In genomic region chr16:685967-686366, GRCh38 we compare ENCODE assay signal across 9 cellular contexts. TPM values are rescaled to one million over a fixed set of nuclear protein-coding genes. Genes with fewer than 3 reads are reported as not detected.
DNase-seq lines count a peak whose midpoint lies in the region; ATAC-seq and TF ChIP-seq lines count a peak whose summit lies in the region.
"Had no signal": no experiment of that assay in that cellular context is flagged by ENCODE, and none has a peak within 500 bp of the region (broad histone marks: within the 10 kb centered on the region; RNA-seq: fewer than 3 reads in every experiment).

No MANE protein-coding gene starts in this region.

- peak overlapping the region; percentile 34 for H3K27ac Mint-ChIP-seq in osteocyte (ENCODE audit: unreplicated experiment)

- DNase-seq in NCI-H1417 (lab: John Stamatoyannopoulos, UW) (peak; percentile 40 to 65 (median 54)), NCI-H1417 treated with DMSO at 0.1 percent for 48 hours (lab: John Stamatoyannopoulos, UW) (no peak), M059J (ENCODE audit: low read depth) (peak; percentile 49), body of pancreas (peak; percentile 65 to 77 (median 65)), osteocyte (ENCODE audit: extremely low spot score, unreplicated experiment) (no peak), Ammon's horn (ENCODE audit: low spot score) (no peak)
- DNase-seq in stimulated activated CD4-positive, alpha-beta T cell treated with anti-CD3 and anti-CD28 coated beads, Interleukin-4, amount 100 ng/mL, for 24 hours: no peak

- no peaks in the 10 kb centered on the region for H3K9me3 Mint-ChIP-seq in osteocyte (ENCODE audit: unreplicated experiment)

- no peaks in the 10 kb centered on the region for H3K9me3 ChIP-seq in body of pancreas
- H3K9me3 ChIP-seq: BLaER1 had no signal

- intact Hi-C loops in body of pancreas (cut with DNase I): no loop called here

- H3K27me3 ChIP-seq in body of pancreas: no peaks in the 10 kb centered on the region

- ATAC-seq in body of pancreas: no peak
- no peak for ATAC-seq in GM18520 (IDR thresholded peaks at IDR 0.05; ENCODE audit: unreplicated experiment)

- 24 to 55% methylated on average over 3 to 10 of the region's 10 CpGs for WGBS in body of pancreas, 2 donors

- H3K4me3 Mint-ChIP-seq in osteocyte (ENCODE audit: unreplicated experiment): peak overlapping the region; percentile 44

- H3K4me1 ChIP-seq in body of pancreas: peaks cover 69% of the 10 kb centered on the region

- H3K27ac ChIP-seq in body of pancreas: no peak overlapping the region
- H3K27ac ChIP-seq: BLaER1 had no signal

- peak; percentile 19 to 44 (median 35) for TF ChIP-seq CTCF in body of pancreas (IDR thresholded peaks at IDR 0.05)
- peak; percentile 52 for TF ChIP-seq CTCF in osteocyte (IDR thresholded peaks at IDR 0.05)

- H3K4me3 ChIP-seq in body of pancreas: no peak overlapping the region
- H3K4me3 ChIP-seq: BLaER1 had no signal

- H3K27me3 Mint-ChIP-seq in osteocyte (ENCODE audit: unreplicated experiment): no peaks in the 10 kb centered on the region

- H3K36me3 ChIP-seq in body of pancreas (replicated peaks in 1 of 2; ENCODE audit: insufficient read depth in 1 of 2, low read depth in 2 of 2): peaks cover 11 to 12% of the 10 kb centered on the region in 2 donors

- H3K36me3 Mint-ChIP-seq in osteocyte (ENCODE audit: unreplicated experiment): peaks cover 14% of the 10 kb centered on the region

- TF ChIP-seq POLR2A in body of pancreas (IDR thresholded peaks at IDR 0.05): no peak

- H3K4me1 Mint-ChIP-seq in osteocyte (ENCODE audit: unreplicated experiment): peaks cover 36% of the 10 kb centered on the region

RNA-seq across cellular contexts. Expression of gene JMJD8, which starts 1.8 kb away (rescaled TPM):
- total RNA-seq in M059J (2014; rRNA removed; shearing (Covaris generic)): 57.8 and 68.5 TPM in 2 replicates
- total RNA-seq in body of pancreas (100 to 1,000 TPM in 1 of 2 donors, 10 to 100 TPM in 1; 49.5 to 128 TPM), osteocyte (57.6 and 62.1 TPM in 2 replicates)

RNA-seq across cellular contexts. Expression of gene WDR24, which starts 4.2 kb away (rescaled TPM):
- 3.4 and 9.0 TPM in 2 replicates for total RNA-seq in M059J (2014; rRNA removed; shearing (Covaris generic))
- total RNA-seq in body of pancreas: 10 to 100 TPM in 1 of 2 donors, 1 to 10 TPM in 1; 8.6 to 16.8 TPM
- total RNA-seq in osteocyte: 19.4 and 19.9 TPM in 2 replicates

RNA-seq across cellular contexts. Expression of gene STUB1, which starts 5.8 kb away (rescaled TPM):
- 133 and 153 TPM in 2 replicates for total RNA-seq in M059J (2014; rRNA removed; shearing (Covaris generic))
- 100 to 1,000 TPM in 1 of 2 donors, 10 to 100 TPM in 1; 63.3 to 205 TPM for total RNA-seq in body of pancreas
- 109 and 116 TPM in 2 replicates for total RNA-seq in osteocyte

RNA-seq across cellular contexts. Expression of gene RHBDL1, which starts 10.5 kb away (rescaled TPM):
- 0.15 TPM in 1 of 2 replicates, not detected in the other for total RNA-seq in M059J (2014; rRNA removed; shearing (Covaris generic))
- total RNA-seq in body of pancreas: 1 to 10 TPM; 1.8 to 4.3 TPM
- total RNA-seq in osteocyte: 3.6 and 5.4 TPM in 2 replicates

RNA-seq across cellular contexts. Expression of gene RHOT2, which starts 18.0 kb away (rescaled TPM):
- total RNA-seq in M059J (2014; rRNA removed; shearing (Covaris generic)): 25.7 and 38.5 TPM in 2 replicates
- total RNA-seq in body of pancreas: 10 to 100 TPM; 65.6 to 89.0 TPM
- total RNA-seq in osteocyte: 125 and 126 TPM in 2 replicates

Comparison
In these comparisons a context has a peak if more than half of its experiments do, and no peak if none do; other contexts are left out.
1. DNase-seq: peak in NCI-H1417 (3 of 3), M059J (single experiment) and body of pancreas (4 of 4); none in NCI-H1417 treated with DMSO at 0.1 percent for 48 hours (single experiment), osteocyte (single experiment), Ammon's horn (single experiment) and stimulated activated CD4-positive, alpha-beta T cell treated with anti-CD3 and anti-CD28 coated beads, Interleukin-4, amount 100 ng/mL, for 24 hours (single experiment).